ENCODE assay signal across 8 cellular contexts in the genomic region with DNA sequence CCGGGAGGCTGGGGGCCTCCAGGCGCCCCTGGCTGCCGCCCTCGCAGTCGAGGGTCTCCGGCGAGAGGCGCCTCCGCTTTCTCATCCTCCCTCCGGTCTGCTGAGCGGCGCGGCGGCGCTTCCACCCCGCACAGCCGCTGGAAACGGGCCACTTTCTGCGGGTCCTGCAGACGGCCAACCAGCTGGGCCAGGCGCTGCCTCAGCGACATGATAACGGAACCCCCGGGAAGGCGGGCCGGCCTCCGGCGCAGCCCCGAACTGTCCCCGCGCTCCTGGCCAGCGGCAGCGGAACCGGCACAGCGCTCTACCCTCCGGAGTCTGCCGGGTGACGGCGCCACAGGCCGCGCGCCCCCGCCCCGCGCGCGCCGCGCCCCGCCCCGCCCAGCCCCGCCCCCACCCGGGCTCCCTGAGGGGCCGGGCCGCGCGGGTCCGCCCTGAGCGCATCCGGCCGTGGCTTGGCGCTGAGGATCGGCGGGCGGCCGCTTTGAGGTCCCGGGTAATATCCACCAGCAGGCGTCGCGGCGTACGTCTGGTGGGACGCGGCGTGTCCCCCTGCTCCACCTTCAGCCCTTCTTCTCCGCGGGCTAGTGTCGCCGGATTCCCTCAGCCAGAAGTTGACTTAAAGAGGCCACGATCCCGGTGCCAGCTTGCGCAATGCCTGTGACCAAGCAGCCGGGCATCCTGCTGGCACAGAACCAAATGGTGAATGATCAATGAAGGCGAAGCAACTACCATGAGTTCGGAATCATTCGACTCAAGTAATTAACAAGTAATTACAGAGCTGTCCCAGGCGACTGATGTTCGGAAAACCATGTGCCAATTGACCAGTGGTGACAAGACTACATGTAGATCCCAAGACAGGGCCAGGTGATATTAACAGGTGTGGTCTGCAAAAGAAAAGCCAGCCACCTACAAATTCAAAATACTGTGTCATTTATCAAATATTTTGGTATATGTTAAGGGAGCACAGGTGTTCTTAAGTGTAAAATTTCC. TPM values are rescaled to one million over a fixed set of nuclear protein-coding genes. Genes with fewer than 3 reads are reported as not detected.
DNase-seq lines count a peak whose midpoint lies in the region; ATAC-seq and TF ChIP-seq lines count a peak whose summit lies in the region.

A gene with protein sequence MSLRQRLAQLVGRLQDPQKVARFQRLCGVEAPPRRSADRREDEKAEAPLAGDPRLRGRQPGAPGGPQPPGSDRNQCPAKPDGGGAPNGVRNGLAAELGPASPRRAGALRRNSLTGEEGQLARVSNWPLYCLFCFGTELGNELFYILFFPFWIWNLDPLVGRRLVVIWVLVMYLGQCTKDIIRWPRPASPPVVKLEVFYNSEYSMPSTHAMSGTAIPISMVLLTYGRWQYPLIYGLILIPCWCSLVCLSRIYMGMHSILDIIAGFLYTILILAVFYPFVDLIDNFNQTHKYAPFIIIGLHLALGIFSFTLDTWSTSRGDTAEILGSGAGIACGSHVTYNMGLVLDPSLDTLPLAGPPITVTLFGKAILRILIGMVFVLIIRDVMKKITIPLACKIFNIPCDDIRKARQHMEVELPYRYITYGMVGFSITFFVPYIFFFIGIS (minus strand): TSS at position 330 of the 993 bp plus-strand sequence. CDS start 121 bp downstream, at position 209.

- peak within 1 kb of the TSS; percentile 98 for H3K4me3 Mint-ChIP-seq in activated naive CD4-positive, alpha-beta T cell treated with anti-CD3 and anti-CD28 coated beads, Interleukin-2, amount 50 U/mL, for 24 hours
- peak within 1 kb of the TSS; percentile 96 for H3K4me3 Mint-ChIP-seq in osteocyte (ENCODE audit: unreplicated experiment)

- H3K27ac Mint-ChIP-seq in activated naive CD4-positive, alpha-beta T cell treated with anti-CD3 and anti-CD28 coated beads, Interleukin-2, amount 50 U/mL, for 24 hours = peak within 1 kb of the TSS; percentile 94
- H3K27ac Mint-ChIP-seq in osteocyte (ENCODE audit: unreplicated experiment) = peak within 1 kb of the TSS; percentile 96

- H3K9me3 Mint-ChIP-seq in activated naive CD4-positive, alpha-beta T cell treated with anti-CD3 and anti-CD28 coated beads, Interleukin-2, amount 50 U/mL, for 24 hours = no peaks in the 10 kb centered on the region
- no peaks in the 10 kb centered on the region for H3K9me3 Mint-ChIP-seq in osteocyte (ENCODE audit: unreplicated experiment)

- H2AFZ ChIP-seq in KMS-11 (ENCODE audit: low read depth) (peak within 1 kb of the TSS; percentile 82), SK-N-SH (ENCODE audit: low read depth) (peak within 1 kb of the TSS; percentile 84)

- no peak within 1 kb of the TSS for H3K27ac ChIP-seq in KMS-11
- H3K27ac ChIP-seq in SK-N-SH (ENCODE audit: low read depth in 2 of 2, low read length in 1 of 2) = peak within 1 kb of the TSS; percentile 48 to 61; a peak in 2 of 4 replicates
- peak within 1 kb of the TSS; percentile 86 to 88 for H3K27ac ChIP-seq in thoracic aorta

- H3K9ac ChIP-seq in KMS-11 = peak within 1 kb of the TSS; percentile 50; the same call in 1 of the 2 replicates
- peak within 1 kb of the TSS; percentile 81 for H3K9ac ChIP-seq in SK-N-SH

- H3K36me3 ChIP-seq in KMS-11 (ENCODE audit: insufficient read depth) (no peaks in the 10 kb centered on the region), SK-N-SH (replicated peaks in 1 of 2; ENCODE audit: control insufficient read depth in 1 of 2, insufficient read depth in 2 of 2, low read length in 1 of 2) (no peaks in the 10 kb centered on the region), thoracic aorta (no peaks in the 10 kb centered on the region)

- H3K79me2 ChIP-seq in KMS-11 (ENCODE audit: insufficient read depth, low read depth) = no peaks in the 10 kb centered on the region
- peaks cover 41% of the 10 kb centered on the region for H3K79me2 ChIP-seq in SK-N-SH (ENCODE audit: insufficient read depth)

- peak; percentile 87 for DNase-seq in ELR (ENCODE audit: low read depth)
- DNase-seq in SK-N-SH = peak; percentile 97
- DNase-seq in glomerular visceral epithelial cell (ENCODE audit: extremely low spot score) = peak; percentile 84
- peak; percentile 88 for DNase-seq in osteocyte (ENCODE audit: extremely low spot score, unreplicated experiment)
- peak; percentile 57 for DNase-seq in thoracic aorta (ENCODE audit: low spot score)

- peak; percentile 28; the same call in 1 of the 2 replicates for TF ChIP-seq CTCF in KMS-11 (conservative IDR thresholded peaks at IDR 0.05; ENCODE audit: low read depth, low read length)
- peak; percentile 33 for TF ChIP-seq CTCF in SK-N-SH (IDR thresholded peaks at IDR 0.05)
- peak; percentile 43 for TF ChIP-seq CTCF in osteocyte (IDR thresholded peaks at IDR 0.05)
- TF ChIP-seq CTCF in thoracic aorta (IDR thresholded peaks at IDR 0.05) = no peak

- WGBS in SK-N-SH (ENCODE audit: low lambda C conversion rate) = 6% methylated on average over 21 of the region's 88 CpGs

- no peak for TF ChIP-seq EP300 in SK-N-SH (IDR thresholded peaks at IDR 0.05; ENCODE audit: borderline replicate concordance in 1 of 2, low read depth in 1 of 2, low read length in 1 of 2)

- POLR2A ChIA-PET in SK-N-SH (lab: Yijun Ruan, JAX) = interaction anchor here (1.2 to 1.7 kb wide), 2 partner anchors 86 to 185 kb away, joined by 3 to 4 read pairs; partner anchors contain the start of genes PPP2R5E and WDR89

- H3K4me1 Mint-ChIP-seq in activated naive CD4-positive, alpha-beta T cell treated with anti-CD3 and anti-CD28 coated beads, Interleukin-2, amount 50 U/mL, for 24 hours = peaks cover 45% of the 10 kb centered on the region
- peaks cover 27% of the 10 kb centered on the region for H3K4me1 Mint-ChIP-seq in osteocyte (ENCODE audit: unreplicated experiment)

- H3K9me2 ChIP-seq in SK-N-SH = no peaks in the 10 kb centered on the region

- H3F3A ChIP-seq in SK-N-SH (replicated peaks; ENCODE audit: insufficient read depth) = peaks cover 6% of the 10 kb centered on the region

- H3K27me3 ChIP-seq in KMS-11 (ENCODE audit: insufficient read depth, low read depth) = no peaks in the 10 kb centered on the region; the same call in 1 of the 2 replicates
- no peaks in the 10 kb centered on the region for H3K27me3 ChIP-seq in SK-N-SH (ENCODE audit: insufficient read depth)
- H3K27me3 ChIP-seq in thoracic aorta (replicated peaks; ENCODE audit: insufficient read depth) = no peaks in the 10 kb centered on the region

- CTCF ChIA-PET in SK-N-SH (lab: Yijun Ruan, JAX) = interaction anchor here (1.0 to 1.3 kb wide), 2 partner anchors 16 to 21 kb away, joined by 3 to 4 read pairs; no protein-coding TSS in a partner anchor

- H3K4me2 ChIP-seq in KMS-11 (peak within 1 kb of the TSS; percentile 71), SK-N-SH (peak within 1 kb of the TSS; percentile 88)

- H3K9me3 ChIP-seq in SK-N-SH = no peaks in the 10 kb centered on the region
- no peaks in the 10 kb centered on the region for H3K9me3 ChIP-seq in thoracic aorta

- ATAC-seq in GM21737 (IDR thresholded peaks at IDR 0.05; ENCODE audit: unreplicated experiment) (peak; percentile 82), thoracic aorta (ENCODE audit: insufficient number of reproducible peaks, low FRiP score, low read depth) (peak; percentile 87)

- H4K20me1 ChIP-seq in KMS-11 (ENCODE audit: insufficient read depth) (no peaks in the 10 kb centered on the region), SK-N-SH (ENCODE audit: insufficient read depth) (0 out of 2 replicates have a peak, but pooled peaks cover 7% of the 10 kb centered on the region)

- H3K36me3 Mint-ChIP-seq in activated naive CD4-positive, alpha-beta T cell treated with anti-CD3 and anti-CD28 coated beads, Interleukin-2, amount 50 U/mL, for 24 hours = no peaks in the 10 kb centered on the region
- no peaks in the 10 kb centered on the region for H3K36me3 Mint-ChIP-seq in osteocyte (ENCODE audit: unreplicated experiment)

- no peaks in the 10 kb centered on the region for H3K27me3 Mint-ChIP-seq in activated naive CD4-positive, alpha-beta T cell treated with anti-CD3 and anti-CD28 coated beads, Interleukin-2, amount 50 U/mL, for 24 hours
- H3K27me3 Mint-ChIP-seq in osteocyte (ENCODE audit: unreplicated experiment) = peaks cover 7% of the 10 kb centered on the region

- H3K4me1 ChIP-seq in KMS-11 (ENCODE audit: low read depth, poor library complexity, severe bottlenecking) (peaks cover 22% of the 10 kb centered on the region), SK-N-SH (ENCODE audit: control insufficient read depth in 1 of 2, insufficient read depth in 2 of 2, low read depth in 1 of 2, low read length in 1 of 2) (peaks cover 0 to 7% of the 10 kb centered on the region in 2 experiments; a peak in 3 of 4 replicates), thoracic aorta (ENCODE audit: control insufficient read depth in 1 of 2, low read depth in 2 of 2) (peaks cover 13% of the 10 kb centered on the region in 2 donors)

- H3K4me3 ChIP-seq in KMS-11 (IDR thresholded peaks at IDR 0.05; ENCODE audit: insufficient read depth, low read depth, low read length) (no peak within 1 kb of the TSS), SK-N-SH (ENCODE audit: low read depth in 2 of 2, low read length in 1 of 2) (peak within 1 kb of the TSS; percentile 72 to 82), thoracic aorta (peak within 1 kb of the TSS; percentile 97)

- TF ChIP-seq RAD21 in SK-N-SH (IDR thresholded peaks at IDR 0.05; ENCODE audit: low read length) = peak; percentile 34

TF ChIP-seq in SK-N-SH, 30 proteins besides CTCF, POLR2A, EP300 and RAD21 (continues in another document):
- peak; percentile 17; the same call in 1 of the 2 replicates for TF ChIP-seq SMC3 (IDR thresholded peaks at IDR 0.05; ENCODE audit: low read depth, low read length)
- no peak for TF ChIP-seq FOXJ3 (CRISPR knock-in tag; IDR thresholded peaks at IDR 0.05)
- TF ChIP-seq, protein P1, sequence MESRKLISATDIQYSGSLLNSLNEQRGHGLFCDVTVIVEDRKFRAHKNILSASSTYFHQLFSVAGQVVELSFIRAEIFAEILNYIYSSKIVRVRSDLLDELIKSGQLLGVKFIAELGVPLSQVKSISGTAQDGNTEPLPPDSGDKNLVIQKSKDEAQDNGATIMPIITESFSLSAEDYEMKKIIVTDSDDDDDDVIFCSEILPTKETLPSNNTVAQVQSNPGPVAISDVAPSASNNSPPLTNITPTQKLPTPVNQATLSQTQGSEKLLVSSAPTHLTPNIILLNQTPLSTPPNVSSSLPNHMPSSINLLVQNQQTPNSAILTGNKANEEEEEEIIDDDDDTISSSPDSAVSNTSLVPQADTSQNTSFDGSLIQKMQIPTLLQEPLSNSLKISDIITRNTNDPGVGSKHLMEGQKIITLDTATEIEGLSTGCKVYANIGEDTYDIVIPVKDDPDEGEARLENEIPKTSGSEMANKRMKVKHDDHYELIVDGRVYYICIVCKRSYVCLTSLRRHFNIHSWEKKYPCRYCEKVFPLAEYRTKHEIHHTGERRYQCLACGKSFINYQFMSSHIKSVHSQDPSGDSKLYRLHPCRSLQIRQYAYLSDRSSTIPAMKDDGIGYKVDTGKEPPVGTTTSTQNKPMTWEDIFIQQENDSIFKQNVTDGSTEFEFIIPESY (IDR thresholded peaks at IDR 0.05; ENCODE audit: borderline replicate concordance, low read depth) = no peak
- TF ChIP-seq RXRA (IDR thresholded peaks at IDR 0.05; ENCODE audit: borderline replicate concordance, low read depth) = no peak
- no peak for TF ChIP-seq FOXM1 (IDR thresholded peaks at IDR 0.05; ENCODE audit: low read depth)

RNA-seq across cellular contexts. Expression of the gene that starts here (rescaled TPM):
- polyA plus RNA-seq in SK-N-SH (2012; rRNA removed) = 8.1 and 8.4 TPM in 2 replicates
- polyA plus RNA-seq in SK-N-SH (2012; cell fraction: cytosol; rRNA removed) = 11.6 and 12.3 TPM in 2 replicates
- 3.3 and 6.0 TPM in 2 replicates for polyA plus RNA-seq in SK-N-SH (2012; cell fraction: nucleus; rRNA removed)
- total RNA-seq in osteocyte (19.8 and 21.6 TPM in 2 replicates), thoracic aorta (10 to 100 TPM; 24.6 to 28.4 TPM)
